9 cellular contexts compared by ENCODE assay signal in genomic region chr13:45121421-45121820, GRCh38. TPM values are rescaled to one million over a fixed set of nuclear protein-coding genes. Genes with fewer than 3 reads are reported as not detected.
DNase-seq lines count a peak whose midpoint lies in the region; ATAC-seq and TF ChIP-seq lines count a peak whose summit lies in the region.
"Had no signal": no experiment of that assay in that cellular context is flagged by ENCODE, and none has a peak within 500 bp of the region (broad histone marks: within the 10 kb centered on the region; RNA-seq: fewer than 3 reads in every experiment).

No MANE protein-coding gene starts in this region.

- H3K4me3 ChIP-seq in AG04449 (ENCODE audit: low read depth, low read length) = peak overlapping the region; percentile 85
- peak overlapping the region; percentile 91 for H3K4me3 ChIP-seq in HFF-Myc (replicated peaks; ENCODE audit: low read depth, low read length)
- peak overlapping the region; percentile 84 for H3K4me3 ChIP-seq in astrocyte of the cerebellum (ENCODE audit: low read depth, low read length)
- H3K4me3 ChIP-seq in liver (ENCODE audit: low read depth in 1 of 3, low read length in 3 of 3) = peak overlapping the region; percentile 86 to 92 (median 90)

- CTCF ChIA-PET in AG04449 (lab: Yijun Ruan, JAX) = interaction anchor here (0.9 to 4.1 kb wide), 3 partner anchors 8 to 160 kb away, joined by 3 to 17 read pairs (median 4); no protein-coding TSS in a partner anchor

- peaks cover 2% of the 10 kb centered on the region for H3K36me3 Mint-ChIP-seq in T-helper 17 cell (ENCODE audit: low read depth)

- H3K27me3 Mint-ChIP-seq in T-helper 17 cell = no peaks in the 10 kb centered on the region

- in situ Hi-C loops in astrocyte of the cerebellum (cut with HindIII; ENCODE audit: low sequenced_read_pairs) = no loop called here

- H3K9me3 ChIP-seq in liver (ENCODE audit: control insufficient read depth in 4 of 4, low read length in 3 of 4) (no peaks in the 10 kb centered on the region), T-helper 17 cell (ENCODE audit: control insufficient read depth, low read length, poor library complexity, severe bottlenecking) (no peaks in the 10 kb centered on the region)

- DNase-seq in AG04449 (ENCODE audit: low read depth, low spot score) (no peak), HFF-Myc (ENCODE audit: extremely low read depth, low read depth) (no peak), astrocyte of the cerebellum (ENCODE audit: low read depth) (peak; percentile 39), AG08396 (ENCODE audit: low spot score) (no peak), T-helper 17 cell (no peak)
- DNase-seq: activated T-cell treated with anti-CD3 and anti-CD28 coated beads, Interleukin-2, amount 50 U/mL, for 1 hour had no signal

- H3K4me1 ChIP-seq in liver (ENCODE audit: control insufficient read depth in 4 of 4, insufficient read depth in 4 of 4, low read length in 3 of 4) = peaks cover 0 to 18% (median 18%) of the 10 kb centered on the region in 4 donors

- no peaks in the 10 kb centered on the region for H3K36me3 ChIP-seq in liver (ENCODE audit: control insufficient read depth in 4 of 4, insufficient read depth in 3 of 4, low read depth in 1 of 4, low read length in 3 of 4)

- no peak overlapping the region for H3K27ac Mint-ChIP-seq in T-helper 17 cell

- TF ChIP-seq RAD21 in liver (IDR thresholded peaks at IDR 0.05) = no peak

- no peak overlapping the region for H3K4me3 Mint-ChIP-seq in T-helper 17 cell

- no peak for ATAC-seq in GM18868 (IDR thresholded peaks at IDR 0.05; ENCODE audit: unreplicated experiment)
- ATAC-seq in T-helper 17 cell = no peak
- ATAC-seq in HG03460 (IDR thresholded peaks at IDR 0.05; ENCODE audit: unreplicated experiment) = no peak

- POLR2A ChIA-PET in AG04449 (lab: Yijun Ruan, JAX) = no interaction called here

- H3K4me1 Mint-ChIP-seq in T-helper 17 cell = peaks cover 21% of the 10 kb centered on the region

- peak overlapping the region; percentile 73 to 85 for H3K9ac ChIP-seq in liver (ENCODE audit: low read depth in 1 of 2, low read length in 2 of 2)

- peak; percentile 4 for TF ChIP-seq CTCF in AG04449 (IDR thresholded peaks at IDR 0.05; ENCODE audit: insufficient read depth, low read length, missing control alignments)
- peak; percentile 26 for TF ChIP-seq CTCF in HFF-Myc (IDR thresholded peaks at IDR 0.05; ENCODE audit: low read depth, low read length, missing control alignments)
- TF ChIP-seq CTCF in astrocyte of the cerebellum (IDR thresholded peaks at IDR 0.05; ENCODE audit: low read depth, low read length, missing control alignments) = peak; percentile 38
- TF ChIP-seq CTCF in liver (IDR thresholded peaks at IDR 0.05; ENCODE audit: low read depth, low read length, missing input control) = no peak

- no peak overlapping the region for H3K27ac ChIP-seq in liver (ENCODE audit: low read depth in 1 of 2, low read length in 2 of 2)

- H3K27me3 ChIP-seq in liver (ENCODE audit: control insufficient read depth in 4 of 4, insufficient read depth in 4 of 4, low read length in 3 of 4) = no peaks in the 10 kb centered on the region

- WGBS in liver = 31% methylated on average over 6 of the region's 6 CpGs

TF ChIP-seq in liver, 16 proteins besides CTCF, POLR2A, EP300 and RAD21:
- TF ChIP-seq HNF4A (conservative IDR thresholded peaks at IDR 0.05) = no peak
- TF ChIP-seq FOXA2 (IDR thresholded peaks at IDR 0.05) = no peak
- TF ChIP-seq YY1 (IDR thresholded peaks at IDR 0.05) = no peak
- TF ChIP-seq GABPA (IDR thresholded peaks at IDR 0.05 in 1 of 2, conservative IDR thresholded peaks at IDR 0.05 in 1 of 2) = no peak
- TF ChIP-seq FOXA1 (IDR thresholded peaks at IDR 0.05) = no peak
- TF ChIP-seq, protein P1, sequence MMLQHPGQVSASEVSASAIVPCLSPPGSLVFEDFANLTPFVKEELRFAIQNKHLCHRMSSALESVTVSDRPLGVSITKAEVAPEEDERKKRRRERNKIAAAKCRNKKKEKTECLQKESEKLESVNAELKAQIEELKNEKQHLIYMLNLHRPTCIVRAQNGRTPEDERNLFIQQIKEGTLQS (IDR thresholded peaks at IDR 0.05) = no peak
- no peak for TF ChIP-seq TAF1 (conservative IDR thresholded peaks at IDR 0.05)
- TF ChIP-seq, protein P2, sequence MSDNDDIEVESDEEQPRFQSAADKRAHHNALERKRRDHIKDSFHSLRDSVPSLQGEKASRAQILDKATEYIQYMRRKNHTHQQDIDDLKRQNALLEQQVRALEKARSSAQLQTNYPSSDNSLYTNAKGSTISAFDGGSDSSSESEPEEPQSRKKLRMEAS (IDR thresholded peaks at IDR 0.05) = no peak
- TF ChIP-seq JUND (IDR thresholded peaks at IDR 0.05) = no peak
- no peak for TF ChIP-seq EGR1 (IDR thresholded peaks at IDR 0.05; ENCODE audit: low read depth in 2 of 2)
- TF ChIP-seq NR2F2 (IDR thresholded peaks at IDR 0.05) = no peak
- no peak for TF ChIP-seq HNF4G (IDR thresholded peaks at IDR 0.05)
- TF ChIP-seq RXRA (IDR thresholded peaks at IDR 0.05) = no peak

RNA-seq across cellular contexts. Expression of gene GTF2F2, which starts 1.1 kb away (rescaled TPM):
- total RNA-seq in liver (1 to 10 TPM; 7.0 to 7.6 TPM), T-helper 17 cell (10 to 100 TPM; 12.2 to 16.2 TPM)
- 1 to 10 TPM; 6.0 to 8.5 TPM for polyA plus RNA-seq in liver
